ENCODE assay signal across 7 cellular contexts in genomic region chr3:49158108-49158709, GRCh38. TPM values are rescaled to one million over a fixed set of nuclear protein-coding genes. Genes with fewer than 3 reads are reported as not detected.
DNase-seq lines count a peak whose midpoint lies in the region; ATAC-seq and TF ChIP-seq lines count a peak whose summit lies in the region.

No MANE protein-coding gene starts in this region.

- no peak overlapping the region for H3K4me3 Mint-ChIP-seq in activated T-helper 1 cell treated with anti-CD3 and anti-CD28 coated beads, Interleukin-12 subunit alpha, Interleukin-12 subunit beta, Interleukin-2, Interleukin-4 antibody, amounts not matched to agents 30 ng/mL and 10 ng/mL and 1 ng/mL, durations not matched to agents 14 hours and 24 hours and 36 hours

- H3K4me1 ChIP-seq in OCI-LY3 (ENCODE audit: low read length): peaks cover 7% of the 10 kb centered on the region; the same call in 1 of the 2 replicates

- no peaks in the 10 kb centered on the region for H3K9me3 ChIP-seq in OCI-LY3 (ENCODE audit: insufficient read depth, low read length)

- no peaks in the 10 kb centered on the region for H3K4me1 Mint-ChIP-seq in activated T-helper 1 cell treated with anti-CD3 and anti-CD28 coated beads, Interleukin-12 subunit alpha, Interleukin-12 subunit beta, Interleukin-2, Interleukin-4 antibody, amounts not matched to agents 30 ng/mL and 10 ng/mL and 1 ng/mL, durations not matched to agents 14 hours and 24 hours and 36 hours (ENCODE audit: low read depth)

- H4K20me1 ChIP-seq in OCI-LY3 (ENCODE audit: insufficient read depth, low read length): no peaks in the 10 kb centered on the region

- no peak overlapping the region for H3K27ac Mint-ChIP-seq in activated T-helper 1 cell treated with anti-CD3 and anti-CD28 coated beads, Interleukin-12 subunit alpha, Interleukin-12 subunit beta, Interleukin-2, Interleukin-4 antibody, amounts not matched to agents 30 ng/mL and 10 ng/mL and 1 ng/mL, durations not matched to agents 14 hours and 24 hours and 36 hours

- intact Hi-C loops in activated T-helper 1 cell treated with anti-CD3 and anti-CD28 coated beads, Interleukin-12 subunit alpha, Interleukin-12 subunit beta, Interleukin-2, Interleukin-4 antibody, amounts not matched to agents 30 ng/mL and 10 ng/mL and 1 ng/mL, durations not matched to agents 14 hours and 24 hours and 36 hours (cut with micrococcal nuclease): loop anchor here (1.0 to 5.0 kb wide), 2 partner anchors 56 to 171 kb away; partner anchors contain the start of gene QARS1

- no peak overlapping the region for H2AFZ ChIP-seq in OCI-LY3 (ENCODE audit: low read depth, low read length)

- H3K27ac ChIP-seq in OCI-LY3 (ENCODE audit: low read length): no peak overlapping the region

- DNase-seq in GM20000 (ENCODE audit: low spot score) (peak; percentile 56), iPS-NIHi11 (ENCODE audit: low spot score) (peak; percentile 73), Ammon's horn (ENCODE audit: low spot score) (no peak)
- DNase-seq in activated T-helper 1 cell treated with anti-CD3 and anti-CD28 coated beads, Interleukin-12 subunit alpha, Interleukin-12 subunit beta, Interleukin-2, Interleukin-4 antibody, amounts not matched to agents 30 ng/mL and 10 ng/mL and 1 ng/mL, durations not matched to agents 14 hours and 24 hours and 36 hours (ENCODE audit: low spot score): peak; percentile 47
- DNase-seq in stimulated activated CD8-positive, alpha-beta memory T cell treated with anti-CD3 and anti-CD28 coated beads, Interleukin-12 subunit alpha, Interleukin-12 subunit beta, amount 100 ng/mL, for 4 hours (ENCODE audit: low read depth): peak; percentile 13

- peaks cover 6% of the 10 kb centered on the region; the same call in 1 of the 2 replicates for H3K79me2 ChIP-seq in OCI-LY3 (ENCODE audit: low read length)

- peaks cover 18% of the 10 kb centered on the region for H3K36me3 ChIP-seq in OCI-LY3 (replicated peaks; ENCODE audit: low read depth, low read length)

- H3K27me3 Mint-ChIP-seq in activated T-helper 1 cell treated with anti-CD3 and anti-CD28 coated beads, Interleukin-12 subunit alpha, Interleukin-12 subunit beta, Interleukin-2, Interleukin-4 antibody, amounts not matched to agents 30 ng/mL and 10 ng/mL and 1 ng/mL, durations not matched to agents 14 hours and 24 hours and 36 hours (ENCODE audit: insufficient read depth): no peaks in the 10 kb centered on the region

- no peak overlapping the region for H3K4me2 ChIP-seq in OCI-LY3 (ENCODE audit: low read length)

- TF ChIP-seq CTCF in GM20000 (IDR thresholded peaks at IDR 0.05; ENCODE audit: extremely low read depth, missing control alignments) (peak; percentile 68), OCI-LY3 (IDR thresholded peaks at IDR 0.05; ENCODE audit: low read depth, low read length) (peak; percentile 86)

- no peak overlapping the region for H3K4me3 ChIP-seq in OCI-LY3 (ENCODE audit: low read length)

- ATAC-seq in HG02884 (IDR thresholded peaks at IDR 0.05; ENCODE audit: unreplicated experiment): no peak

- peaks cover 3% of the 10 kb centered on the region for H3K36me3 Mint-ChIP-seq in activated T-helper 1 cell treated with anti-CD3 and anti-CD28 coated beads, Interleukin-12 subunit alpha, Interleukin-12 subunit beta, Interleukin-2, Interleukin-4 antibody, amounts not matched to agents 30 ng/mL and 10 ng/mL and 1 ng/mL, durations not matched to agents 14 hours and 24 hours and 36 hours (ENCODE audit: low read depth)

- H3K9me3 Mint-ChIP-seq in activated T-helper 1 cell treated with anti-CD3 and anti-CD28 coated beads, Interleukin-12 subunit alpha, Interleukin-12 subunit beta, Interleukin-2, Interleukin-4 antibody, amounts not matched to agents 30 ng/mL and 10 ng/mL and 1 ng/mL, durations not matched to agents 14 hours and 24 hours and 36 hours: no peaks in the 10 kb centered on the region

- H3K27me3 ChIP-seq in OCI-LY3 (ENCODE audit: low read depth, low read length): no peaks in the 10 kb centered on the region

- no peak overlapping the region for H3K9ac ChIP-seq in OCI-LY3 (ENCODE audit: low read length)

RNA-seq across cellular contexts. Expression of gene CCDC71, which starts 7.9 kb away (rescaled TPM):
- total RNA-seq in activated T-helper 1 cell treated with anti-CD3 and anti-CD28 coated beads, Interleukin-12 subunit alpha, Interleukin-12 subunit beta, Interleukin-2, Interleukin-4 antibody, amounts not matched to agents 30 ng/mL and 10 ng/mL and 1 ng/mL, durations not matched to agents 14 hours and 24 hours and 36 hours: 27.6 and 29.1 TPM in 2 replicates

RNA-seq across cellular contexts. Expression of gene KLHDC8B, which starts 13.2 kb away (rescaled TPM):
- 2.6 and 2.9 TPM in 2 replicates for total RNA-seq in activated T-helper 1 cell treated with anti-CD3 and anti-CD28 coated beads, Interleukin-12 subunit alpha, Interleukin-12 subunit beta, Interleukin-2, Interleukin-4 antibody, amounts not matched to agents 30 ng/mL and 10 ng/mL and 1 ng/mL, durations not matched to agents 14 hours and 24 hours and 36 hours

RNA-seq across cellular contexts. Expression of gene LAMB2, which starts 25.4 kb away (rescaled TPM):
- not detected in 2 replicates for total RNA-seq in activated T-helper 1 cell treated with anti-CD3 and anti-CD28 coated beads, Interleukin-12 subunit alpha, Interleukin-12 subunit beta, Interleukin-2, Interleukin-4 antibody, amounts not matched to agents 30 ng/mL and 10 ng/mL and 1 ng/mL, durations not matched to agents 14 hours and 24 hours and 36 hours

RNA-seq across cellular contexts. Expression of gene USP19, which starts 37.6 kb away (rescaled TPM):
- 57.7 and 59.7 TPM in 2 replicates for total RNA-seq in activated T-helper 1 cell treated with anti-CD3 and anti-CD28 coated beads, Interleukin-12 subunit alpha, Interleukin-12 subunit beta, Interleukin-2, Interleukin-4 antibody, amounts not matched to agents 30 ng/mL and 10 ng/mL and 1 ng/mL, durations not matched to agents 14 hours and 24 hours and 36 hours

RNA-seq across cellular contexts. Expression of gene QARS1, which starts 53.7 kb away (rescaled TPM):
- total RNA-seq in activated T-helper 1 cell treated with anti-CD3 and anti-CD28 coated beads, Interleukin-12 subunit alpha, Interleukin-12 subunit beta, Interleukin-2, Interleukin-4 antibody, amounts not matched to agents 30 ng/mL and 10 ng/mL and 1 ng/mL, durations not matched to agents 14 hours and 24 hours and 36 hours: 185 and 200 TPM in 2 replicates
